10 cellular contexts compared by ENCODE assay signal in genomic region chr12:108805136-108805535, GRCh38. TPM values are rescaled to one million over a fixed set of nuclear protein-coding genes. Genes with fewer than 3 reads are reported as not detected.
DNase-seq lines count a peak whose midpoint lies in the region; ATAC-seq and TF ChIP-seq lines count a peak whose summit lies in the region.
"Had no signal": no experiment of that assay in that cellular context is flagged by ENCODE, and none has a peak within 500 bp of the region (broad histone marks: within the 10 kb centered on the region; RNA-seq: fewer than 3 reads in every experiment).

No MANE protein-coding gene starts in this region.

- H3K23ac ChIP-seq in IMR-90 (ENCODE audit: low read depth, low read length) = peak overlapping the region; percentile 98

- H3K36me3 ChIP-seq in IMR-90 (ENCODE audit: control insufficient read depth, insufficient read depth, low read length) (peaks cover 51% of the 10 kb centered on the region), psoas muscle (ENCODE audit: insufficient read depth in 1 of 2, low read depth in 1 of 2) (peaks cover 3 to 72% of the 10 kb centered on the region in 2 donors)

- ATAC-seq in IMR-90 (ENCODE audit: low read depth) (peak; percentile 8; the same call in 1 of the 2 replicates), psoas muscle (no peak), GM18868 (IDR thresholded peaks at IDR 0.05; ENCODE audit: unreplicated experiment) (no peak), HG03354 (IDR thresholded peaks at IDR 0.05; ENCODE audit: poor library complexity, severe bottlenecking, unreplicated experiment) (no peak), HG03571 (IDR thresholded peaks at IDR 0.05; ENCODE audit: unreplicated experiment) (no peak)

- H3K18ac ChIP-seq in IMR-90 (ENCODE audit: low read depth, low read length) = peak overlapping the region; percentile 91

- no peak for TF ChIP-seq RAD21 in IMR-90 (IDR thresholded peaks at IDR 0.05; ENCODE audit: low read length)

- H2BK120ac ChIP-seq in IMR-90 (ENCODE audit: low read depth, low read length) = peak overlapping the region; percentile 97

- peak overlapping the region; percentile 98 for H3K4ac ChIP-seq in IMR-90 (ENCODE audit: low read depth, low read length)

- no peaks in the 10 kb centered on the region for H3K9me3 ChIP-seq in AG04450 (ENCODE audit: control insufficient read depth, insufficient read depth, low read length)
- no peaks in the 10 kb centered on the region for H3K9me3 ChIP-seq in IMR-90 (ENCODE audit: control insufficient read depth, insufficient read depth, low read length)
- no peaks in the 10 kb centered on the region for H3K9me3 ChIP-seq in psoas muscle

- no peak overlapping the region for H2AFZ ChIP-seq in IMR-90 (replicated peaks; ENCODE audit: low read length, poor library complexity)

- peak overlapping the region; percentile 97 for H4K91ac ChIP-seq in IMR-90 (ENCODE audit: insufficient read depth, low read depth, low read length)

- H3K4me1 ChIP-seq in IMR-90 (ENCODE audit: control insufficient read depth, insufficient read depth, low read length) (peaks cover 41% of the 10 kb centered on the region), psoas muscle (peaks cover 42% of the 10 kb centered on the region)

- H3K14ac ChIP-seq in IMR-90 (replicated peaks; ENCODE audit: low read depth, low read length) = peak overlapping the region; percentile 98

- no peak overlapping the region for H2AK9ac ChIP-seq in IMR-90 (replicated peaks; ENCODE audit: low read depth, low read length, poor library complexity)

- H2BK20ac ChIP-seq in IMR-90 (ENCODE audit: low read depth, low read length) = peak overlapping the region; percentile 96

- TF ChIP-seq POLR2A in IMR-90 (IDR thresholded peaks at IDR 0.05; ENCODE audit: low read depth, low read length) = no peak

- intact Hi-C loops in IMR-90 (cut with micrococcal nuclease) = loop anchor here (2.0 kb wide), 1 partner anchor 22 kb away; no protein-coding TSS in a partner anchor
- intact Hi-C loops in psoas muscle (cut with DNase I) = loop anchor here (5.0 to 10.0 kb wide), 3 partner anchors 50 to 282 kb away; partner anchors contain the start of genes ISCU (in 1 of the 2), SART3 (in 1 of the 2) and SSH1 (in 1 of the 2)

- DNase-seq in AG04450 (ENCODE audit: low read depth, low spot score) (no peak), IMR-90 (peak; percentile 90), epithelial cell of prostate (ENCODE audit: low read depth, low spot score) (no peak), psoas muscle (no peak), hippocampal formation (lab: John Stamatoyannopoulos, UW) (no peak)
- DNase-seq: activated CD4-positive, CD25-positive, alpha-beta regulatory T cell treated with anti-CD3 and anti-CD28 coated beads, Interleukin-2, amount 50 U/mL, for 72 hours; kidney glomerular epithelial cell had no signal

- peak overlapping the region; percentile 91 for H2AK5ac ChIP-seq in IMR-90 (ENCODE audit: low read depth, low read length)

- POLR2A ChIA-PET in AG04450 (lab: Yijun Ruan, JAX) (interaction anchor here (0.5 to 4.3 kb wide), 12 partner anchors 13 to 189 kb away, joined by 3 to 29 read pairs (median 4); no protein-coding TSS in a partner anchor), IMR-90 (lab: Charles Lee; ENCODE audit: unreplicated experiment) (interaction anchor here (0.6 to 1.1 kb wide), 3 partner anchors 21 to 215 kb away, joined by 4 to 5 read pairs (median 4); no protein-coding TSS in a partner anchor)

- H3K27me3 ChIP-seq in AG04450 (ENCODE audit: control insufficient read depth, insufficient read depth, low read length) = no peaks in the 10 kb centered on the region
- no peaks in the 10 kb centered on the region for H3K27me3 ChIP-seq in IMR-90 (ENCODE audit: control insufficient read depth, insufficient read depth, low read length)
- H3K27me3 ChIP-seq in psoas muscle (ENCODE audit: insufficient read depth in 3 of 3, low read length in 2 of 3) = no peaks in the 10 kb centered on the region

- peaks cover 8% of the 10 kb centered on the region for H4K20me1 ChIP-seq in IMR-90 (ENCODE audit: insufficient read depth, low read length)

- peaks cover 14% of the 10 kb centered on the region for H3K9me1 ChIP-seq in IMR-90 (ENCODE audit: insufficient read depth, low read length)

- dilution Hi-C loops in IMR-90 (cut with HindIII; ENCODE audit: low sequenced_read_pairs, unreplicated experiment) = no loop called here

- H2BK15ac ChIP-seq in IMR-90 (ENCODE audit: low read depth, low read length) = peak overlapping the region; percentile 79; the same call in 2 of the 3 replicates

- CTCF ChIA-PET in AG04450 (lab: Charles Lee) (interaction anchor here (0.8 to 10.5 kb wide), 15 partner anchors 13 to 240 kb away, joined by 3 to 177 read pairs (median 16); no protein-coding TSS in a partner anchor), IMR-90 (lab: Yijun Ruan, JAX) (interaction anchor here (1.0 to 5.1 kb wide), 4 partner anchors 13 to 139 kb away, joined by 3 to 32 read pairs (median 7); no protein-coding TSS in a partner anchor)

- H3K9ac ChIP-seq in IMR-90 (ENCODE audit: low read depth, low read length) = peak overlapping the region; percentile 63

- in situ Hi-C loops in IMR-90 (cut with MboI; ENCODE audit: low sequenced_read_pairs) = loop anchor here (5.0 to 10.0 kb wide), 2 partner anchors 47 to 290 kb away; partner anchors contain the start of genes ALKBH2 and UNG

- H3K4me2 ChIP-seq in IMR-90 (ENCODE audit: low read depth, low read length) = peak overlapping the region; percentile 45

- peak overlapping the region; percentile 97 for H3K56ac ChIP-seq in IMR-90 (ENCODE audit: extremely low read depth, insufficient read depth, low read length)

- peak overlapping the region; percentile 95 for H2BK5ac ChIP-seq in IMR-90 (ENCODE audit: low read depth, low read length, poor library complexity, severe bottlenecking)

- peaks cover 26 to 52% of the 10 kb centered on the region in 2 experiments for H3K79me1 ChIP-seq in IMR-90 (ENCODE audit: low read depth in 1 of 2, low read length in 2 of 2)

- H4K8ac ChIP-seq in IMR-90 (ENCODE audit: low read depth in 2 of 2, low read length in 2 of 2) = peak overlapping the region; percentile 86 to 95

- no CpG with 5 or more reads among the region's 4 CpGs for WGBS in IMR-90 (ENCODE audit: extremely low coverage in 2 of 2, insufficient read length in 1 of 2), 2 experiments
- WGBS in psoas muscle, 3 donors = 65 to 73% (median 69%) methylated on average over 4 of the region's 4 CpGs

- no peak for TF ChIP-seq CTCF in AG04450 (IDR thresholded peaks at IDR 0.05; ENCODE audit: low read depth, low read length)
- TF ChIP-seq CTCF in IMR-90 (conservative IDR thresholded peaks at IDR 0.05; ENCODE audit: low read depth, low read length) = no peak
- no peak for TF ChIP-seq CTCF in psoas muscle (IDR thresholded peaks at IDR 0.05)

- H3K4me3 ChIP-seq in AG04450 (ENCODE audit: low read depth, low read length) (no peak overlapping the region), IMR-90 (ENCODE audit: insufficient read depth, low read depth, low read length) (no peak overlapping the region), psoas muscle (no peak overlapping the region)

- no TSS peak for BruUV-seq in IMR-90 (replicated peaks; lab: Mats Ljungman, UMichigan)

- peak overlapping the region; percentile 83 for H4K5ac ChIP-seq in IMR-90 (ENCODE audit: low read depth, low read length)

- H3K27ac ChIP-seq in AG04450 (ENCODE audit: low read depth, low read length) (peak overlapping the region; percentile 99), IMR-90 (ENCODE audit: insufficient read depth, low read length) (peak overlapping the region; percentile 97), epithelial cell of prostate (peak overlapping the region; percentile 64), psoas muscle (peak overlapping the region; percentile 91)

TF ChIP-seq in IMR-90, 13 proteins besides CTCF, POLR2A, EP300 and RAD21:
- TF ChIP-seq CEBPB (IDR thresholded peaks at IDR 0.05; ENCODE audit: low read depth, low read length) = peak; percentile 51
- TF ChIP-seq NFE2L2 (IDR thresholded peaks at IDR 0.05; ENCODE audit: low read depth, low read length) = no peak
- TF ChIP-seq ELK1 (IDR thresholded peaks at IDR 0.05; ENCODE audit: borderline replicate concordance, low read depth, low read length) = no peak
- no peak for TF ChIP-seq SMC3 (IDR thresholded peaks at IDR 0.05; ENCODE audit: low read depth, low read length)
- TF ChIP-seq MAFK (IDR thresholded peaks at IDR 0.05; ENCODE audit: low read depth, low read length) = no peak

RNA-seq across cellular contexts. Expression of gene SSH1, which starts 52.2 kb away (rescaled TPM):
- polyA plus RNA-seq in AG04450 (2011; rRNA removed) = 44.7 and 50.5 TPM in 2 replicates
- polyA minus RNA-seq in AG04450 (2011; rRNA and poly(A)+ RNA removed) = 64.2 and 77.4 TPM in 2 replicates
- total RNA-seq in IMR-90 (2012; rRNA removed) = 16.7 and 17.6 TPM in 2 replicates
- polyA plus RNA-seq in IMR-90 (2012; rRNA removed) = 37.2 and 40.8 TPM in 2 replicates
- polyA plus RNA-seq in IMR-90 (2012; cell fraction: cytosol; rRNA removed) = 14.1 and 19.4 TPM in 2 replicates
- polyA plus RNA-seq in IMR-90 (2012; cell fraction: nucleus; rRNA removed; ENCODE audit: low replicate concordance) = 68.2 and 83.5 TPM in 2 replicates
- total RNA-seq in psoas muscle = 10 to 100 TPM; 24.9 to 68.6 (median 55.9) TPM
- 10 to 100 TPM; 10.0 to 39.8 (median 10.9) TPM for polyA plus RNA-seq in psoas muscle
